Comparison of ENCODE assay signal across 8 cellular contexts in the genomic region with DNA sequence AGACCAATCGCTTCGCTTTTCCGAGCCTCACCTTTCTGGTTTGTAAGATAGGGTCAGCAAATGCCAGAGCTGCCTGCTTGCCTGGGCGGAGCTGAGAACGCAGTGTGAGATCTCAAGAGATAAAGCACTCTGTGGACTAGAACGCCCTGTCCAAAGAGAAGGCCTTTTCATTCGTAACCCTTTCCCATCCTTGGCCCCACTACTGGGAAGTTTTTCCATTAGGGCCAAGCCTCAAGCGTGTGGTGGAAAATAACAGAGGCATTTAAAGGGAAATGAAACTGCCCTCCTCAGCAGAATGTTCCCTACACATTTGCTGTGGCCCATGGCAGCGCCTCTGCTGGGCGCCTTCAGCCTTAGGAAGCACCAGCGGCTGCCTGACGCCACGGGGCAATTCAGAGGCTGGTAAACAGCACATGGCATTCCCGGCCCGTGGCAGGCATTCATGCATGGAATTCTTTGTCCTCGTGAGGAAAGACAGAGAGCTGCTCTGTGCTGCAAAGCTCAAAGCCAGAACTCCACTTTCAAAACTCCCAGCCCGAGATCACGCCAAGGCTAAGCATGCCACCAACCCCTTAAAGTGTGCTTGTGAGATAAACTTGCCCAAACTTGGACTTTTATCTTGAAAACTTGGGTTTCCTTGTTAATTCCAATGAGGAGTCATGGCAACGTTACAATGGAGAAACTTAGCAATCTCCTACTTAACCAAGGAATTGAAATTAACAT. TPM values are rescaled to one million over a fixed set of nuclear protein-coding genes. Genes with fewer than 3 reads are reported as not detected.
DNase-seq lines count a peak whose midpoint lies in the region; ATAC-seq lines count a peak whose summit lies in the region.

No MANE protein-coding gene starts in this region.

- DNase-seq in COLO668 (lab: John Stamatoyannopoulos, UW; ENCODE audit: unreplicated experiment) = peak; percentile 82
- peak; percentile 30 for DNase-seq in SKM-1 (lab: John Stamatoyannopoulos, UW; ENCODE audit: unreplicated experiment)
- peak; percentile 88 for DNase-seq in fibroblast of gingiva (ENCODE audit: low read depth)
- DNase-seq in effector memory CD4-positive, alpha-beta T cell = no peak

- no peaks in the 10 kb centered on the region for H3K27me3 Mint-ChIP-seq in activated T-helper 17 cell treated with anti-CD3 and anti-CD28 coated beads, Interleukin-2, amount 50 U/mL, for 72 hours

- peak overlapping the region; percentile 29; the same call in 1 of the 2 replicates for H3K4me3 ChIP-seq in HUES64 (ENCODE audit: low read length)
- peak overlapping the region in 1 of 2 donors; percentile 53 for H3K4me3 ChIP-seq in muscle layer of colon (ENCODE audit: low read depth in 1 of 2, low read length in 2 of 2)
- no peak overlapping the region for H3K4me3 ChIP-seq in effector memory CD4-positive, alpha-beta T cell (ENCODE audit: insufficient read depth, low read depth, low read length, poor library complexity, severe bottlenecking)

- H3K4me1 Mint-ChIP-seq in activated T-helper 17 cell treated with anti-CD3 and anti-CD28 coated beads, Interleukin-2, amount 50 U/mL, for 72 hours = no peaks in the 10 kb centered on the region

- H3K9me3 ChIP-seq in HUES64 (ENCODE audit: insufficient read depth, low read depth, low read length) (no peaks in the 10 kb centered on the region), muscle layer of colon (ENCODE audit: low read length) (no peaks in the 10 kb centered on the region)
- no peaks in the 10 kb centered on the region for H3K9me3 ChIP-seq in effector memory CD4-positive, alpha-beta T cell (ENCODE audit: control insufficient read depth, low read length)

- H3K4me1 ChIP-seq in HUES64 (ENCODE audit: insufficient read depth, low read length) (peaks cover 23% of the 10 kb centered on the region), muscle layer of colon (ENCODE audit: insufficient read depth, low read length) (peaks cover 51% of the 10 kb centered on the region)
- H3K4me1 ChIP-seq in effector memory CD4-positive, alpha-beta T cell (ENCODE audit: control insufficient read depth, insufficient read depth, low read length, poor library complexity, severe bottlenecking) = no peaks in the 10 kb centered on the region

- H3K27ac Mint-ChIP-seq in activated T-helper 17 cell treated with anti-CD3 and anti-CD28 coated beads, Interleukin-2, amount 50 U/mL, for 72 hours = no peak overlapping the region

- no peak for ATAC-seq in HG03460 (IDR thresholded peaks at IDR 0.05; ENCODE audit: unreplicated experiment)
- no peak for ATAC-seq in activated T-helper 17 cell treated with anti-CD3 and anti-CD28 coated beads, Interleukin-2, amount 50 U/mL, for 72 hours (replicated peaks)

- H3K9ac ChIP-seq in HUES64 (ENCODE audit: low read depth, low read length) (peak overlapping the region; percentile 59; the same call in 1 of the 2 replicates), muscle layer of colon (ENCODE audit: low read length) (peak overlapping the region; percentile 36)

- peak overlapping the region; percentile 59 for H3K27ac ChIP-seq in HUES64 (ENCODE audit: low read depth, low read length)
- H3K27ac ChIP-seq in muscle layer of colon (ENCODE audit: low read depth, low read length) = peak overlapping the region; percentile 90
- H3K27ac ChIP-seq in effector memory CD4-positive, alpha-beta T cell (ENCODE audit: insufficient read depth, low read length, poor library complexity, severe bottlenecking) = no peak overlapping the region

- WGBS in HUES64 = 13% methylated on average over 19 of the region's 19 CpGs

- no peak overlapping the region for H3K4me3 Mint-ChIP-seq in activated T-helper 17 cell treated with anti-CD3 and anti-CD28 coated beads, Interleukin-2, amount 50 U/mL, for 72 hours

- no peaks in the 10 kb centered on the region for H3K9me3 Mint-ChIP-seq in activated T-helper 17 cell treated with anti-CD3 and anti-CD28 coated beads, Interleukin-2, amount 50 U/mL, for 72 hours

- H3K36me3 ChIP-seq in HUES64 (ENCODE audit: insufficient read depth, low read length) = no peaks in the 10 kb centered on the region
- H3K36me3 ChIP-seq in muscle layer of colon (ENCODE audit: insufficient read depth, low read length) = no peaks in the 10 kb centered on the region
- H3K36me3 ChIP-seq in effector memory CD4-positive, alpha-beta T cell (ENCODE audit: control insufficient read depth, insufficient read depth, low read length) = no peaks in the 10 kb centered on the region

- H3K27me3 ChIP-seq in HUES64 (ENCODE audit: insufficient read depth, low read length) = peaks cover 11% of the 10 kb centered on the region; the same call in 1 of the 2 replicates
- no peaks in the 10 kb centered on the region for H3K27me3 ChIP-seq in muscle layer of colon (ENCODE audit: control insufficient read depth in 1 of 2, insufficient read depth in 2 of 2, low read length in 2 of 2)
- H3K27me3 ChIP-seq in effector memory CD4-positive, alpha-beta T cell (replicated peaks; ENCODE audit: control insufficient read depth, insufficient read depth, low read length, poor library complexity, severe bottlenecking) = no peaks in the 10 kb centered on the region

- no peaks in the 10 kb centered on the region for H3K36me3 Mint-ChIP-seq in activated T-helper 17 cell treated with anti-CD3 and anti-CD28 coated beads, Interleukin-2, amount 50 U/mL, for 72 hours (ENCODE audit: low read depth)

RNA-seq across cellular contexts. Expression of gene AHNAK, which starts 38.1 kb away (rescaled TPM):
- polyA plus RNA-seq in HUES64 (2013, experiment 1 of 2) = 3.4 TPM
- polyA plus RNA-seq in HUES64 (2013, experiment 2 of 2) = 4.6 TPM
- 100 to 1,000 TPM; 155 to 336 TPM for total RNA-seq in activated T-helper 17 cell treated with anti-CD3 and anti-CD28 coated beads, Interleukin-2, amount 50 U/mL, for 72 hours

Comparison
In these comparisons a context has a peak if more than half of its experiments do, and no peak if none do; other contexts are left out.
1. DNase-seq: peak in COLO668 (single experiment), SKM-1 (single experiment) and fibroblast of gingiva (single experiment); none in effector memory CD4-positive, alpha-beta T cell (0 of 3).